Comparison of ENCODE assay signal across 18 cellular contexts in the genomic region with DNA sequence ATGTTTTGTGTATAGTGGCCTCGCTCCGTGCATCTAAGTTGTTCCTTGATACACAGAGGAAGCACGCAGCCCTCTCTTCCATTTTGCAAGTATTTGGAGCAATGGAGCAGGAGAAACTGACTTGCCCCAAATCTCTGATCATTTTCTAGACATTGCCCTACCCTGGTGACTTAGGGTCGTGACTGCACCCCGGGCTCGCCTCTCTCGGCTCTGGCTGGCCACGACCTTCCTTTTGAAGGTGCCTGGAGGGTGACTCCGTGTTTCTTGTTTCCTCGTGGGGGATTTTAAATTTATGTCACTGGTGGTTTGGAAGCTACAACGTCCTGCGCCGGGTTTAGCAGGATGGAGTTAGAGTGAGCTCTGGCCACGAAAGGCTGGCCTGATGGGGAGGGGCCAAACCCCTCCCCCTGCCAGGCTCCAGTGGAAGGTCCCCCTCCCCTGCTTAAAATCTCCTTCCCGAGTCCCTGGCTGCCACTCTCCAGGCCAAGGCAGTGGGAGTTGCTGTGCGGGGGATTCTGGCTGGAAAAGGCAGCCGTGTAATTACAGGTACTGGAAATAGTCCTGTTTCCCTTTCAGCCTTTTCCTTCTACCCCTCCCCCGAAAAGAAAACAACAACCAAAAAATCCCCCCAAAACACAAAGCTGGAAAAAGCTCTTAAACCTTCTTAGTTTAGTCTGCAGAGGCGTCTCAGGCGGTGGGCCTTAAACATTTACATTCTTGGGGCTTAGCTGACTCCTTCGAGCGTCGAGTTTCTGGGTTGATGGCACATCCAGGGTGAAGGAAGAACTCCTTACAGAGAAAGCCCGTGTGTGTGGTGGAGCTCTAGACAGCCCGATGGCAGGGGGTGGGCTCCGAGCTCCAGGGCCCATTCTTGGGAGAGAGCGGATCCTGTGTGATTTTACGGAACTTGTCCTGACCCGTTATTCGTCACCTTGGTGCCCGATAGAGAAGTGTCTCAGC. TPM values are rescaled to one million over a fixed set of nuclear protein-coding genes. Genes with fewer than 3 reads are reported as not detected.
A peak's percentile ranks its signal among the peaks of the same experiment; 100 is the strongest.
DNase-seq lines count a peak whose midpoint lies in the region; ATAC-seq and TF ChIP-seq lines count a peak whose summit lies in the region.
"Had no signal": no experiment of that assay in that cellular context is flagged by ENCODE, and none has a peak within 500 bp of the region (broad histone marks: within the 10 kb centered on the region; RNA-seq: fewer than 3 reads in every experiment).

No MANE protein-coding gene starts in this region.

- H3K27ac ChIP-seq in HEK293 (ENCODE audit: extremely low read depth, low read depth, low read length): no peak overlapping the region
- H3K27ac ChIP-seq in ascending aorta: peak overlapping the region; percentile 46 to 95
- H3K27ac ChIP-seq in iPS-18a (ENCODE audit: low read length): no peak overlapping the region
- peak overlapping the region; percentile 52 to 87 (median 86) for H3K27ac ChIP-seq in sigmoid colon
- H3K27ac ChIP-seq: C4-2B had no signal

- POLR2A ChIA-PET in HEK293 (lab: Yijun Ruan, JAX): no interaction called here
- POLR2A ChIA-PET in T-cell (lab: Charles Lee): interaction anchor here in 1 of 2 donors (0.7 kb wide), 1 partner anchor 810 kb away, joined by 10 read pairs; no protein-coding TSS in a partner anchor

- H3K4me3 ChIP-seq in HEK293 (ENCODE audit: low read depth, low read length) (no peak overlapping the region), ascending aorta (peak overlapping the region in 1 of 2 donors; percentile 23), iPS-18a (ENCODE audit: low read length) (no peak overlapping the region), sigmoid colon (peak overlapping the region in 2 of 4 donors; percentile 11 to 19)

- H3K4me1 Mint-ChIP-seq in T-cell: peaks cover 6 to 14% (median 9%) of the 10 kb centered on the region in 3 donors

- H3K27me3 ChIP-seq in ascending aorta (no peaks in the 10 kb centered on the region), iPS-18a (ENCODE audit: control insufficient read depth, insufficient read depth, low read length) (peaks cover 15% of the 10 kb centered on the region), sigmoid colon (no peaks in the 10 kb centered on the region)

- no peak overlapping the region for H3K27ac Mint-ChIP-seq in T-cell
- H3K27ac Mint-ChIP-seq: stimulated activated naive B cell treated with anti-CD40 and anti-IgM and Interleukin-4, amounts not matched to agents 10 μg/mL and 1 μg/mL and 100 μg/mL, for 72 hours had no signal

- H3K36me3 ChIP-seq in HEK293 (ENCODE audit: control insufficient read depth in 2 of 2, insufficient read depth in 1 of 2, low read length in 2 of 2) (peaks cover 0 to 3% of the 10 kb centered on the region in 2 experiments; a peak in 1 of 3 replicates), ascending aorta (peaks cover 0 to 5% of the 10 kb centered on the region in 2 donors), iPS-18a (ENCODE audit: control insufficient read depth, low read depth, low read length) (no peaks in the 10 kb centered on the region), sigmoid colon (no peaks in the 10 kb centered on the region)

- no peaks in the 10 kb centered on the region for H3K27me3 Mint-ChIP-seq in T-cell
- H3K27me3 Mint-ChIP-seq: stimulated activated naive B cell treated with anti-CD40 and anti-IgM and Interleukin-4, amounts not matched to agents 10 μg/mL and 1 μg/mL and 100 μg/mL, for 72 hours had no signal

- no peaks in the 10 kb centered on the region for H3K36me3 Mint-ChIP-seq in T-cell
- H3K36me3 Mint-ChIP-seq: stimulated activated naive B cell treated with anti-CD40 and anti-IgM and Interleukin-4, amounts not matched to agents 10 μg/mL and 1 μg/mL and 100 μg/mL, for 72 hours had no signal

- no peaks in the 10 kb centered on the region for H3K9me3 ChIP-seq in HEK293 (ENCODE audit: control insufficient read depth, insufficient read depth, low read depth, low read length)
- H3K9me3 ChIP-seq in ascending aorta: no peaks in the 10 kb centered on the region
- no peaks in the 10 kb centered on the region for H3K9me3 ChIP-seq in iPS-18a (ENCODE audit: control insufficient read depth, low read depth, low read length)
- H3K9me3 ChIP-seq in sigmoid colon: no peaks in the 10 kb centered on the region

- intact Hi-C loops in ascending aorta (cut with DNase I): no loop called here
- intact Hi-C loops in sigmoid colon (cut with DNase I): no loop called here

- H3K4me1 ChIP-seq in HEK293 (ENCODE audit: control insufficient read depth, insufficient read depth, low read length) (no peaks in the 10 kb centered on the region; the same call in 1 of the 2 replicates), ascending aorta (peaks cover 52 to 88% of the 10 kb centered on the region in 2 donors), iPS-18a (ENCODE audit: control insufficient read depth, low read depth, low read length) (peaks cover 29% of the 10 kb centered on the region), sigmoid colon (peaks cover 0 to 100% (median 96%) of the 10 kb centered on the region in 4 donors)

- TF ChIP-seq POLR2A in sigmoid colon (IDR thresholded peaks at IDR 0.05): no peak

- peak overlapping the region; percentile 25 for H3K9ac ChIP-seq in iPS-18a (ENCODE audit: low read length)

- DNase-seq in ascending aorta (ENCODE audit: low spot score in 2 of 2) (no peak), sigmoid colon (no peak), hepatic stellate cell (ENCODE audit: low spot score) (no peak), T-cell (no peak)
- no peak for DNase-seq in stimulated activated CD4-positive, alpha-beta T cell treated with anti-CD3 and anti-CD28 coated beads, Interleukin-12 subunit alpha, Interleukin-12 subunit beta, amount 100 ng/mL, for 4 hours
- DNase-seq: foreskin melanocyte; GDM1; left ventricle myocardium superior; NCI-H1694 treated with DMSO at 0.1 percent for 48 hours; posterior cingulate gyrus; stimulated activated CD4-positive, alpha-beta T cell treated with anti-CD3 and anti-CD28 coated beads, Interleukin-1b, Interleukin-23, amount 100 ng/mL, for 48 hours; stimulated activated naive B cell treated with anti-CD40 and anti-IgM and Interleukin-4, amounts not matched to agents 10 μg/mL and 1 μg/mL and 100 μg/mL, for 72 hours had no signal

- no peak for TF ChIP-seq EP300 in sigmoid colon (IDR thresholded peaks at IDR 0.05)

- H3K9me3 Mint-ChIP-seq in T-cell: no peaks in the 10 kb centered on the region
- H3K9me3 Mint-ChIP-seq: stimulated activated naive B cell treated with anti-CD40 and anti-IgM and Interleukin-4, amounts not matched to agents 10 μg/mL and 1 μg/mL and 100 μg/mL, for 72 hours had no signal

- ATAC-seq in T-cell (replicated peaks in 1 of 4): no peak
- no peak for ATAC-seq in GM21786 (IDR thresholded peaks at IDR 0.05; ENCODE audit: unreplicated experiment)
- ATAC-seq: activated CD4-positive, CD25-positive, alpha-beta regulatory T cell treated with anti-CD3 and anti-CD28 coated beads, Interleukin-2, amount 50 U/mL, for 24 hours; left ventricle myocardium superior; SK-N-SH treated with all-trans-retinoic acid at 6 μM for 48 hours; stimulated activated naive B cell treated with anti-CD40 and anti-IgM and Interleukin-4, amounts not matched to agents 10 μg/mL and 1 μg/mL and 100 μg/mL, for 72 hours had no signal

- WGBS in sigmoid colon, 2 donors: 73 to 79% methylated on average over 31 of the region's 31 CpGs

- TF ChIP-seq CTCF in HEK293 (tag by site-specific recombination; IDR thresholded peaks at IDR 0.05) (no peak), ascending aorta (IDR thresholded peaks at IDR 0.05) (no peak), sigmoid colon (IDR thresholded peaks at IDR 0.05) (no peak)

- CTCF ChIA-PET in HEK293 (lab: Yijun Ruan, JAX): interaction anchor here (0.6 to 0.7 kb wide), 3 partner anchors 11 to 892 kb away, joined by 3 read pairs; no protein-coding TSS in a partner anchor
- CTCF ChIA-PET in T-cell (lab: Charles Lee): no interaction called here

- H3K4me3 Mint-ChIP-seq in T-cell: no peak overlapping the region
- H3K4me3 Mint-ChIP-seq: stimulated activated naive B cell treated with anti-CD40 and anti-IgM and Interleukin-4, amounts not matched to agents 10 μg/mL and 1 μg/mL and 100 μg/mL, for 72 hours had no signal

TF ChIP-seq in HEK293, 187 proteins besides CTCF, POLR2A, EP300 and RAD21:
- peak; percentile 31; the same call in 1 of the 2 replicates for TF ChIP-seq ZFHX2 (tag by site-specific recombination; conservative IDR thresholded peaks at IDR 0.05)
- TF ChIP-seq ZSCAN30 (tag by site-specific recombination; IDR thresholded peaks at IDR 0.05): no peak
- no peak for TF ChIP-seq SCRT2 (tag by site-specific recombination; IDR thresholded peaks at IDR 0.05)
- no peak for TF ChIP-seq ZNF184 (tag by site-specific recombination; IDR thresholded peaks at IDR 0.05)
- peak; percentile 9; the same call in 1 of the 2 replicates for TF ChIP-seq FEZF1 (tag by site-specific recombination; IDR thresholded peaks at IDR 0.05)
- no peak for TF ChIP-seq GFI1B (tag by site-specific recombination; IDR thresholded peaks at IDR 0.05)
- TF ChIP-seq HOXD13 (CRISPR knock-in tag; IDR thresholded peaks at IDR 0.05; ENCODE audit: borderline replicate concordance): no peak
- TF ChIP-seq ZNF664 (tag by site-specific recombination; IDR thresholded peaks at IDR 0.05): no peak
- no peak for TF ChIP-seq ZNF530 (tag by site-specific recombination; IDR thresholded peaks at IDR 0.05; ENCODE audit: low read depth)
- no peak for TF ChIP-seq ZSCAN16 (tag by site-specific recombination; IDR thresholded peaks at IDR 0.05)
- TF ChIP-seq EGR2 (tag by site-specific recombination; IDR thresholded peaks at IDR 0.05; ENCODE audit: low read depth): 0 out of 2 replicates have a peak, but pooled peaks have one; percentile 20
- TF ChIP-seq, protein P1, sequence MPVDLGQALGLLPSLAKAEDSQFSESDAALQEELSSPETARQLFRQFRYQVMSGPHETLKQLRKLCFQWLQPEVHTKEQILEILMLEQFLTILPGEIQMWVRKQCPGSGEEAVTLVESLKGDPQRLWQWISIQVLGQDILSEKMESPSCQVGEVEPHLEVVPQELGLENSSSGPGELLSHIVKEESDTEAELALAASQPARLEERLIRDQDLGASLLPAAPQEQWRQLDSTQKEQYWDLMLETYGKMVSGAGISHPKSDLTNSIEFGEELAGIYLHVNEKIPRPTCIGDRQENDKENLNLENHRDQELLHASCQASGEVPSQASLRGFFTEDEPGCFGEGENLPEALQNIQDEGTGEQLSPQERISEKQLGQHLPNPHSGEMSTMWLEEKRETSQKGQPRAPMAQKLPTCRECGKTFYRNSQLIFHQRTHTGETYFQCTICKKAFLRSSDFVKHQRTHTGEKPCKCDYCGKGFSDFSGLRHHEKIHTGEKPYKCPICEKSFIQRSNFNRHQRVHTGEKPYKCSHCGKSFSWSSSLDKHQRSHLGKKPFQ (tag by site-specific recombination; IDR thresholded peaks at IDR 0.05): no peak
- TF ChIP-seq OVOL3 (tag by site-specific recombination; IDR thresholded peaks at IDR 0.05): no peak

RNA-seq across cellular contexts. Expression of a gene that starts 28.1 kb away (rescaled TPM):
- total RNA-seq in ascending aorta (64.9 TPM), sigmoid colon (10 to 100 TPM; 17.4 to 34.3 (median 24.1) TPM), T-cell (1 to 10 TPM; 3.1 to 6.4 (median 5.4) TPM)
- 10 to 100 TPM; 25.7 to 31.2 (median 26.4) TPM for polyA plus RNA-seq in sigmoid colon

Comparison
In these comparisons a context has a peak if more than half of its experiments do, and no peak if none do; other contexts are left out.
1. H3K27ac ChIP-seq: peak in ascending aorta (2 of 2) and sigmoid colon (4 of 4); none in HEK293 (single experiment) and iPS-18a (single experiment).